Comparison of ENCODE assay signal across 9 cellular contexts in the genomic region with DNA sequence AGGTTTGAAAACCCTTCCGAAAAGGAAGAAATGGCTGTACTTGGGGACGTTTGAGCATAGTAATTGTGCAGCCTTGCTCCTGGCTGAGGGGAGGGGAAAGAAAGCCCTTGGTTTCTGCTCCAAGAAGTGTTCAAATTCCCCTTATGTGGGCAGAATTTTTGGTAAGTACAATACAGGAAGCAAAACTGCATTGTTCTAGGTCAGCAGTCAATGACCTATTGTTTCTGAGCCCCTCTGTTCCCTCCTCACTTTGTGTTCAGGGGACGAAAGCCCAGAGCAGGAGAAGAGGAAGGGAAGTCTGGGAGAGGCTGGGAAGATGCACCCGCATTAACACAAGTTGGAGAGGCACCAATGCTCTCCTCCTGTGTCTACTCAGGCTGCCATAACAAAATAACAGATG. TPM values are rescaled to one million over a fixed set of nuclear protein-coding genes. Genes with fewer than 3 reads are reported as not detected.
A peak's percentile ranks its signal among the peaks of the same experiment; 100 is the strongest.
DNase-seq lines count a peak whose midpoint lies in the region; ATAC-seq and TF ChIP-seq lines count a peak whose summit lies in the region.
"Had no signal": no experiment of that assay in that cellular context is flagged by ENCODE, and none has a peak within 500 bp of the region (broad histone marks: within the 10 kb centered on the region; RNA-seq: fewer than 3 reads in every experiment).

No MANE protein-coding gene starts in this region.

- H3K4me3 ChIP-seq in CD8-positive, alpha-beta T cell (ENCODE audit: low read depth, low read length), result no peak overlapping the region

- no peaks in the 10 kb centered on the region for H4K20me1 ChIP-seq in H9 (ENCODE audit: control insufficient read depth, insufficient read depth, insufficient read length)

- no peaks in the 10 kb centered on the region for H3K23me2 ChIP-seq in H9 (ENCODE audit: insufficient read length, low read depth, low read length, poor library complexity, severe bottlenecking)

- H3K27ac ChIP-seq in H9 (ENCODE audit: insufficient read length, low read depth, low read length), result no peak overlapping the region
- no peak overlapping the region for H3K27ac ChIP-seq in CD8-positive, alpha-beta T cell (ENCODE audit: low read depth, low read length)

- no peak overlapping the region for H2BK120ac ChIP-seq in H9 (ENCODE audit: low read depth, low read length, poor library complexity, severe bottlenecking)

- no peak overlapping the region for H3K4me3 Mint-ChIP-seq in H9
- H3K4me3 Mint-ChIP-seq in osteocyte (ENCODE audit: unreplicated experiment), result peak overlapping the region; percentile 10
- no peak overlapping the region for H3K4me3 Mint-ChIP-seq in CD8-positive, alpha-beta T cell
- H3K4me3 Mint-ChIP-seq: neural crest cell had no signal

- peak; percentile 27 for ATAC-seq in GM18873 (IDR thresholded peaks at IDR 0.05; ENCODE audit: low FRiP score, unreplicated experiment)
- peak; percentile 36 for ATAC-seq in HG03571 (IDR thresholded peaks at IDR 0.05; ENCODE audit: unreplicated experiment)
- no peak for ATAC-seq in CD8-positive, alpha-beta T cell

- H3K27me3 Mint-ChIP-seq in H9 (ENCODE audit: low read depth) (no peaks in the 10 kb centered on the region), osteocyte (ENCODE audit: unreplicated experiment) (no peaks in the 10 kb centered on the region)
- peaks cover 2% of the 10 kb centered on the region for H3K27me3 Mint-ChIP-seq in CD8-positive, alpha-beta T cell (ENCODE audit: low read depth)

- H3K4me1 ChIP-seq in H9 (ENCODE audit: insufficient read depth, low read length), result peaks cover 6% of the 10 kb centered on the region
- H3K4me1 ChIP-seq in CD8-positive, alpha-beta T cell (ENCODE audit: insufficient read depth, low read length), result no peaks in the 10 kb centered on the region

- no peak overlapping the region for H3T11ph ChIP-seq in H9 (ENCODE audit: low read length)

- H3K56ac ChIP-seq in H9 (ENCODE audit: insufficient read length, low read depth, low read length), result no peak overlapping the region

- H2BK5ac ChIP-seq in H9 (ENCODE audit: insufficient read length, low read length), result no peak overlapping the region

- peaks cover 57% of the 10 kb centered on the region for H3K79me2 ChIP-seq in H9 (ENCODE audit: insufficient read depth, low read length)

- no peak overlapping the region for H3K9ac ChIP-seq in H9 (ENCODE audit: extremely low read depth, insufficient read length, low read length)

- no CpG with 5 or more reads among the region's 4 CpGs for WGBS in H9 (ENCODE audit: extremely low coverage, insufficient read length, low lambda C conversion rate)

- H3K14ac ChIP-seq in H9 (ENCODE audit: insufficient read depth, low read length), result no peak overlapping the region

- H2BK15ac ChIP-seq in H9 (ENCODE audit: low read depth, low read length), result no peak overlapping the region

- H3K9me3 ChIP-seq in H9 (ENCODE audit: control insufficient read depth, low read depth, low read length), result no peaks in the 10 kb centered on the region
- no peaks in the 10 kb centered on the region for H3K9me3 ChIP-seq in CD8-positive, alpha-beta T cell (ENCODE audit: low read length)

- H2BK20ac ChIP-seq in H9 (ENCODE audit: low read depth, low read length, poor library complexity, severe bottlenecking), result no peak overlapping the region

- CTCF ChIA-PET in CD8-positive, alpha-beta T cell (lab: Charles Lee), result no interaction called here

- H3K18ac ChIP-seq in H9 (ENCODE audit: insufficient read length, low read depth, low read length), result no peak overlapping the region

- no peak overlapping the region for H2AK5ac ChIP-seq in H9 (ENCODE audit: insufficient read length, low read length)

- H3K36me3 ChIP-seq in CD8-positive, alpha-beta T cell (ENCODE audit: insufficient read depth, low read length), result no peaks in the 10 kb centered on the region

- H3K27ac Mint-ChIP-seq in H9, result peak overlapping the region; percentile 27 to 86 (median 50); a peak in 4 of 7 replicates
- peak overlapping the region; percentile 77 for H3K27ac Mint-ChIP-seq in osteocyte (ENCODE audit: unreplicated experiment)
- no peak overlapping the region for H3K27ac Mint-ChIP-seq in CD8-positive, alpha-beta T cell

- H3K4me2 ChIP-seq in H9 (ENCODE audit: insufficient read depth, insufficient read length, low read length), result no peak overlapping the region

- H3K4ac ChIP-seq in H9 (ENCODE audit: low read depth, low read length), result no peak overlapping the region

- H3K23ac ChIP-seq in H9 (ENCODE audit: insufficient read length, low read depth, low read length), result no peak overlapping the region

- H3K27me3 ChIP-seq in H9 (ENCODE audit: insufficient read depth, low read length), result no peaks in the 10 kb centered on the region
- H3K27me3 ChIP-seq in CD8-positive, alpha-beta T cell (ENCODE audit: insufficient read depth, low read length), result no peaks in the 10 kb centered on the region

- POLR2A ChIA-PET in CD8-positive, alpha-beta T cell (lab: Charles Lee), result no interaction called here

- H3K36me3 Mint-ChIP-seq in H9 (ENCODE audit: insufficient read depth in 1 of 3, low read depth in 3 of 3), result peaks cover 34 to 73% (median 53%) of the 10 kb centered on the region in 3 experiments; a peak in 6 of 7 replicates
- peaks cover 62% of the 10 kb centered on the region for H3K36me3 Mint-ChIP-seq in osteocyte (ENCODE audit: unreplicated experiment)
- H3K36me3 Mint-ChIP-seq in CD8-positive, alpha-beta T cell, result no peaks in the 10 kb centered on the region

- no peak overlapping the region for H4K91ac ChIP-seq in H9 (ENCODE audit: insufficient read length, low read depth, low read length)

- no peak overlapping the region for H2BK12ac ChIP-seq in H9 (ENCODE audit: insufficient read length, low read depth, low read length)

- H4K8ac ChIP-seq in H9 (replicated peaks; ENCODE audit: insufficient read length, low read depth, low read length), result no peak overlapping the region

- no peak for DNase-seq in H9
- DNase-seq in osteocyte (ENCODE audit: extremely low spot score, unreplicated experiment), result no peak
- no peak for DNase-seq in inferior parietal cortex (ENCODE audit: extremely low spot score)
- no peak for DNase-seq in CD8-positive, alpha-beta T cell
- no peak for DNase-seq in NCI-H2081 treated with DMSO at 0.1 percent for 48 hours (lab: John Stamatoyannopoulos, UW)
- DNase-seq in activated CD4-positive, alpha-beta T cell treated with anti-CD3 and anti-CD28 coated beads, Interleukin-2, amount 50 U/mL, for 1 hour, result no peak

- intact Hi-C loops in CD8-positive, alpha-beta T cell (cut with DNase I, micrococcal nuclease), result no loop called here

- H3K4me1 Mint-ChIP-seq in H9, result peaks cover 44 to 57% of the 10 kb centered on the region in 2 experiments
- peaks cover 68% of the 10 kb centered on the region for H3K4me1 Mint-ChIP-seq in osteocyte (ENCODE audit: unreplicated experiment)
- H3K4me1 Mint-ChIP-seq in CD8-positive, alpha-beta T cell (ENCODE audit: low read depth), result no peaks in the 10 kb centered on the region

- no peak overlapping the region for H2AFZ ChIP-seq in H9 (ENCODE audit: low read length)

- TF ChIP-seq CTCF in H9 (conservative IDR thresholded peaks at IDR 0.05) (no peak), osteocyte (IDR thresholded peaks at IDR 0.05) (no peak)
- TF ChIP-seq CTCF in CD8-positive, alpha-beta T cell (IDR thresholded peaks at IDR 0.05), result no peak

- H3K79me1 ChIP-seq in H9 (ENCODE audit: insufficient read depth, low read depth, low read length, poor library complexity, severe bottlenecking), result peaks cover 8% of the 10 kb centered on the region

- H4K5ac ChIP-seq in H9 (ENCODE audit: insufficient read length, low read depth, low read length), result no peak overlapping the region

- H3K9me3 Mint-ChIP-seq in H9, result no peaks in the 10 kb centered on the region
- H3K9me3 Mint-ChIP-seq in osteocyte (ENCODE audit: unreplicated experiment), result no peaks in the 10 kb centered on the region
- H3K9me3 Mint-ChIP-seq in CD8-positive, alpha-beta T cell, result no peaks in the 10 kb centered on the region

RNA-seq across cellular contexts. Expression of a gene that starts 11.9 kb away (rescaled TPM):
- total RNA-seq in H9 (2021) (180 and 188 TPM in 2 replicates), osteocyte (197 and 212 TPM in 2 replicates)
- under 1 TPM; 0.22 to 0.43 TPM for total RNA-seq in CD8-positive, alpha-beta T cell

Comparison
In these comparisons a context has a peak if more than half of its experiments do, and no peak if none do; other contexts are left out.
1. RNA of a gene that starts 11.9 kb away (total RNA-seq): 197 to 212 TPM in osteocyte and 180 to 188 TPM in H9; 0.22 to 0.43 TPM in CD8-positive, alpha-beta T cell; every median in the first group is over 100 times any median in the second.